In genomic region chr16:22323998-22324786, GRCh38 we compare ENCODE assay signal across 1 cellular context.
TF ChIP-seq lines count a peak whose summit lies in the region.

No MANE protein-coding gene starts in this region.

TF ChIP-seq in K562, 482 proteins besides CTCF, POLR2A, EP300 and RAD21:
- TF ChIP-seq POLR2G (IDR thresholded peaks at IDR 0.05; ENCODE audit: low read depth, low read length): peak; percentile 38; the same call in 1 of the 2 replicates
- no peak for TF ChIP-seq ZNF134 (CRISPR knock-in tag; conservative IDR thresholded peaks at IDR 0.05)
- peak; percentile 20 for TF ChIP-seq RBM22 (IDR thresholded peaks at IDR 0.05; ENCODE audit: low read depth, low read length, poor library complexity, severe bottlenecking)
